ENCODE assay signal across 8 cellular contexts in the genomic region with DNA sequence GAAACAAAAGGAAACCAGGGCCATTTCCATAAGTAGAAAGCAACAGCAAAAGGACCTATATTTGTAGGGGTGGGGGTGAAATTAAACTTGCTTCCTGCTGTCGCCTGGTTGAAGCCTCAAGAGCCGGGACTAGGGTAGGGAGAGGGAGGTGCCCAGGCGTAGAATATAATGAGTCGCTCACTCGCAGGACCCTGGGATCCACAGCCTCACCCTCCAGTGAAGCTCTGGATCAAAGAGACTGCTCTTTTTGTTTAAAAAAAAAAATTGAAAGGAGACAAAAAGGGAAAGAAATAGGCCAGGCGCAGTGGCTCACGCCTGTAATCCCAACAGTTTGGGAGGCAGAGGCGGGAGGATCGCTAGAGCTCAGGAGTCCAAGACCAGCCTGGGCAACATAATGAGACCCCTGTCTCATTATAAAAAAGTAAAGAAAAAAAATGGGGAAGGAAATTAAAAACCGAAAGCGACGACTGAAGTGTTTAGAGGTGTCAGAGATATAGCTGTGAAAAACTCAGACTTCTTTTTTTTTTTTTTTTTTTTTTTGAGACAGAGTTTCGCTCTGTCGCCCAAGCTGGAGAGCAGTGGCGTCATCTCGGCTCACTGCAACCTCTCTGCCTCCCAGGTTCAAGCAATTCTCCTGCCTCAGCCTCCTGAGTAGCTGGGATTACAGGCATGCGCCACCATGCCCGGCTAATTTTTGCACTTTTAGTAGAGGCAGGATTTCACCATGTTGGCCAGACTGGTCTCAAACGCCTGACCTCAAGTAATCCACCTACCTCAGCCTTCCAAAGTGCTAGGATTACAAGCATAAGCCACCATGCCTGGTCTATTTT. TPM values are rescaled to one million over a fixed set of nuclear protein-coding genes. Genes with fewer than 3 reads are reported as not detected.
DNase-seq lines count a peak whose midpoint lies in the region; ATAC-seq lines count a peak whose summit lies in the region.

No MANE protein-coding gene starts in this region.

- peaks cover 11 to 14% of the 10 kb centered on the region in 2 donors for H3K4me1 ChIP-seq in mucosa of rectum (ENCODE audit: control insufficient read depth in 2 of 2, insufficient read depth in 2 of 2, low read length in 2 of 2)

- H3K36me3 ChIP-seq in mucosa of rectum (ENCODE audit: control insufficient read depth in 2 of 2, insufficient read depth in 2 of 2, low read length in 2 of 2) = no peaks in the 10 kb centered on the region

- no peaks in the 10 kb centered on the region for H3K9me3 ChIP-seq in mucosa of rectum (ENCODE audit: control insufficient read depth in 2 of 2, low read length in 2 of 2)

- H3K27ac ChIP-seq in mucosa of rectum (ENCODE audit: low read depth in 2 of 2, low read length in 2 of 2) = peak overlapping the region; percentile 68 to 84

- ATAC-seq in left colon = no peak

- peak overlapping the region; percentile 7 to 44 for H3K4me3 ChIP-seq in mucosa of rectum (ENCODE audit: low read length in 2 of 2)

- no peaks in the 10 kb centered on the region for H3K27me3 ChIP-seq in mucosa of rectum (ENCODE audit: control insufficient read depth in 2 of 2, insufficient read depth in 2 of 2, low read length in 2 of 2)

- intact Hi-C loops in left colon (cut with DNase I, micrococcal nuclease) = no loop called here

- DNase-seq in stimulated activated CD4-positive, alpha-beta T cell treated with anti-CD3 and anti-CD28 coated beads, Interleukin-12 subunit alpha, Interleukin-12 subunit beta, amount 100 ng/mL, for 4 hours = peak; percentile 51
- DNase-seq in stimulated activated CD4-positive, alpha-beta T cell treated with anti-CD3 and anti-CD28 coated beads, Interleukin-2, amount 100 ng/mL, for 48 hours = no peak
- peak; percentile 40 for DNase-seq in activated effector memory CD4-positive, alpha-beta T cell treated with Interleukin-2 at 50 U/mL for 16 hours
- DNase-seq in left colon (no peak), NCI-H1092 treated with DMSO at 0.1 percent for 48 hours (lab: John Stamatoyannopoulos, UW) (no peak), EL (no peak), NCI-H1417 (lab: John Stamatoyannopoulos, UW) (no peak)

- H3K9ac ChIP-seq in mucosa of rectum (ENCODE audit: low read depth in 1 of 2, low read length in 2 of 2) = peak overlapping the region in 1 of 2 donors; percentile 60

RNA-seq across cellular contexts. Expression of a gene that starts 10.9 kb away (rescaled TPM):
- 100 to 1,000 TPM; 147 to 173 TPM for total RNA-seq in left colon

RNA-seq across cellular contexts. Expression of a gene that starts 48.8 kb away (rescaled TPM):
- 10 to 100 TPM; 55.3 to 85.8 TPM for total RNA-seq in left colon

Comparison
In these comparisons a context has a peak if more than half of its experiments do, and no peak if none do; other contexts are left out.
1. DNase-seq: peak in stimulated activated CD4-positive, alpha-beta T cell treated with anti-CD3 and anti-CD28 coated beads, Interleukin-12 subunit alpha, Interleukin-12 subunit beta, amount 100 ng/mL, for 4 hours (single experiment) and activated effector memory CD4-positive, alpha-beta T cell treated with Interleukin-2 at 50 U/mL for 16 hours (single experiment); none in stimulated activated CD4-positive, alpha-beta T cell treated with anti-CD3 and anti-CD28 coated beads, Interleukin-2, amount 100 ng/mL, for 48 hours (0 of 2), left colon (0 of 2), NCI-H1092 treated with DMSO at 0.1 percent for 48 hours (single experiment), EL (single experiment) and NCI-H1417 (0 of 3).